ENCODE assay signal across 12 cellular contexts in the genomic region with DNA sequence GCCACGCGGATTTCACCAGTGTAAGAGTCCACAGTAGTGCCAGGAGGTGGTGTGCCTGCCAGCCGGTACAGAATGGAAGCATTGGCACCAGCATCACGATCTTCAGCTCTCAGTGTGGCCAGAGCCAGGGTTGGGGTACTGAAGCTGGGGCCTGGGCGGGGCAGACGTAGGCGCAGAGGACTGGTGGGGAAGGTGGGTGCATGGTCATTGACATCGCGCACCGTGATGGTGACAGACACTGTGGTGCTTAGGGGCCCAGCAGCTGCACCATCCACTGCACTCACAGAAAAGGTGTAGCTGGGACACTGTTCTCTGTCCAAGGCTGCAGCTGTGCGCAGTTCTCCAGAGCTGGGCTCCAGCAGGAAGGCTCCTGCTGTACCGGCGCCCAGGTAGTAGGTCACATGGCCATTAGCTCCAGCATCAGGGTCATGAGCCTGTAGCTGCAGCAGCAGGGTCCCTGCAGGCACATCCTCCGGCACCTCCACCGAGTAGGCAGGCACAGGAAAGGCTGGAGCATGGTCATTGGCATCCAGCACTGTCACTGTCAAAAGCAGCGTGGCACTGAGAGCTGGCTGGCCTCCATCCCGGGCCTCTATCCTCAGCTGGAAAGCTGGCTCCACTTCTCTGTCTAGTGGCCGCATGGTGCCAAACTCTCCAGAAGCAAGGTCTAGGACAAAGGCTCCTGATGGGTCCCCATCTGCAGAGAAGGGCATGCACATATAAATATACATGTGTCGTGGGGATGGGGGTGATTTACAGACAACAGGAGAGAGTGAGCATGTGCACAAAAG. TPM values are rescaled to one million over a fixed set of nuclear protein-coding genes. Genes with fewer than 3 reads are reported as not detected.
DNase-seq lines count a peak whose midpoint lies in the region; ATAC-seq and TF ChIP-seq lines count a peak whose summit lies in the region.
"Had no signal": no experiment of that assay in that cellular context is flagged by ENCODE, and none has a peak within 500 bp of the region (broad histone marks: within the 10 kb centered on the region; RNA-seq: fewer than 3 reads in every experiment).

No MANE protein-coding gene starts in this region.

- peak overlapping the region; percentile 56 for H3K27ac Mint-ChIP-seq in T-helper 1 cell treated with Interleukin-12 subunit alpha and Interleukin-12 subunit beta and Interleukin-4 antibody, amounts not matched to agents 30 μg/mL and 1 μg/mL, for 36 hours
- peak overlapping the region; percentile 6 to 47 for H3K27ac Mint-ChIP-seq in effector memory CD8-positive, alpha-beta T cell
- H3K27ac Mint-ChIP-seq in mesothelial cell of epicardium: no peak overlapping the region

- no peak for TF ChIP-seq CTCF in mesothelial cell of epicardium (IDR thresholded peaks at IDR 0.05; ENCODE audit: unreplicated experiment)

- H3K4me1 Mint-ChIP-seq in T-helper 1 cell treated with Interleukin-12 subunit alpha and Interleukin-12 subunit beta and Interleukin-4 antibody, amounts not matched to agents 30 μg/mL and 1 μg/mL, for 36 hours (ENCODE audit: low read depth): peaks cover 10% of the 10 kb centered on the region
- H3K4me1 Mint-ChIP-seq in effector memory CD8-positive, alpha-beta T cell (ENCODE audit: low read depth in 2 of 2): peaks cover 9 to 10% of the 10 kb centered on the region in 2 donors
- H3K4me1 Mint-ChIP-seq in mesothelial cell of epicardium: no peaks in the 10 kb centered on the region

- DNase-seq in T-helper 1 cell: no peak
- peak; percentile 14 for DNase-seq in MV-4-11 (lab: John Stamatoyannopoulos, UW)
- no peak for DNase-seq in effector memory CD8-positive, alpha-beta T cell
- DNase-seq in nucleus accumbens (lab: John Stamatoyannopoulos, UW): peak in 35 of 56 donors; percentile 4 to 66 (median 34)
- no peak for DNase-seq in mesothelial cell of epicardium (ENCODE audit: low spot score in 2 of 2, unreplicated experiment in 2 of 2)
- no peak for DNase-seq in NCI-H748 (lab: John Stamatoyannopoulos, UW; ENCODE audit: unreplicated experiment)
- DNase-seq: activated CD4-positive, alpha-beta T cell treated with anti-CD3 and anti-CD28 coated beads, Interleukin-2, amount 50 U/mL, for 48 hours; mesendoderm; MG63; psoas muscle had no signal

- H3K36me3 Mint-ChIP-seq in T-helper 1 cell treated with Interleukin-12 subunit alpha and Interleukin-12 subunit beta and Interleukin-4 antibody, amounts not matched to agents 30 μg/mL and 1 μg/mL, for 36 hours (ENCODE audit: low read depth): no peaks in the 10 kb centered on the region
- peaks cover 5% of the 10 kb centered on the region for H3K36me3 Mint-ChIP-seq in effector memory CD8-positive, alpha-beta T cell (ENCODE audit: insufficient read depth)
- peaks cover 38% of the 10 kb centered on the region for H3K36me3 Mint-ChIP-seq in mesothelial cell of epicardium

- no peaks in the 10 kb centered on the region for H3K9me3 Mint-ChIP-seq in T-helper 1 cell treated with Interleukin-12 subunit alpha and Interleukin-12 subunit beta and Interleukin-4 antibody, amounts not matched to agents 30 μg/mL and 1 μg/mL, for 36 hours
- no peaks in the 10 kb centered on the region for H3K9me3 Mint-ChIP-seq in effector memory CD8-positive, alpha-beta T cell
- H3K9me3 Mint-ChIP-seq in mesothelial cell of epicardium: no peaks in the 10 kb centered on the region

- peak overlapping the region; percentile 48 for H3K4me3 Mint-ChIP-seq in T-helper 1 cell treated with Interleukin-12 subunit alpha and Interleukin-12 subunit beta and Interleukin-4 antibody, amounts not matched to agents 30 μg/mL and 1 μg/mL, for 36 hours
- peak overlapping the region; percentile 39 to 47 for H3K4me3 Mint-ChIP-seq in effector memory CD8-positive, alpha-beta T cell
- no peak overlapping the region for H3K4me3 Mint-ChIP-seq in mesothelial cell of epicardium

- H3K27me3 Mint-ChIP-seq in T-helper 1 cell treated with Interleukin-12 subunit alpha and Interleukin-12 subunit beta and Interleukin-4 antibody, amounts not matched to agents 30 μg/mL and 1 μg/mL, for 36 hours (ENCODE audit: low read depth): no peaks in the 10 kb centered on the region
- H3K27me3 Mint-ChIP-seq in effector memory CD8-positive, alpha-beta T cell: no peaks in the 10 kb centered on the region
- peaks cover 36% of the 10 kb centered on the region for H3K27me3 Mint-ChIP-seq in mesothelial cell of epicardium (ENCODE audit: low read depth)

- ATAC-seq in effector memory CD8-positive, alpha-beta T cell (replicated peaks): no peak
- no peak for ATAC-seq in HG02981 (IDR thresholded peaks at IDR 0.05; ENCODE audit: unreplicated experiment)
- ATAC-seq: psoas muscle had no signal

RNA-seq across cellular contexts. Expression of gene TPP1, which starts 7.9 kb away (rescaled TPM):
- 45.8 to 50.1 TPM (median 46.0 TPM) in 3 replicates for total RNA-seq in mesothelial cell of epicardium

RNA-seq across cellular contexts. Expression of gene TAF10, which starts 15.2 kb away (rescaled TPM):
- total RNA-seq in mesothelial cell of epicardium: 112 to 119 TPM (median 115 TPM) in 3 replicates

RNA-seq across cellular contexts. Expression of gene ILK, which starts 23.6 kb away (rescaled TPM):
- 127 to 144 TPM (median 130 TPM) in 3 replicates for total RNA-seq in mesothelial cell of epicardium

RNA-seq across cellular contexts. Expression of gene RRP8, which starts 23.8 kb away (rescaled TPM):
- total RNA-seq in mesothelial cell of epicardium: 18.6 to 22.5 TPM (median 21.0 TPM) in 3 replicates

RNA-seq across cellular contexts. Expression of gene DCHS1, which starts 28.4 kb away (rescaled TPM):
- 75.9 to 81.2 TPM (median 77.3 TPM) in 3 replicates for total RNA-seq in mesothelial cell of epicardium

Comparison
In these comparisons a context has a peak if more than half of its experiments do, and no peak if none do; other contexts are left out.
1. DNase-seq: peak in MV-4-11 (single experiment) and nucleus accumbens (35 of 56); none in T-helper 1 cell (0 of 5), effector memory CD8-positive, alpha-beta T cell (0 of 3), mesothelial cell of epicardium (0 of 2) and NCI-H748 (single experiment).